23 cellular contexts compared by ENCODE assay signal in the genomic region with DNA sequence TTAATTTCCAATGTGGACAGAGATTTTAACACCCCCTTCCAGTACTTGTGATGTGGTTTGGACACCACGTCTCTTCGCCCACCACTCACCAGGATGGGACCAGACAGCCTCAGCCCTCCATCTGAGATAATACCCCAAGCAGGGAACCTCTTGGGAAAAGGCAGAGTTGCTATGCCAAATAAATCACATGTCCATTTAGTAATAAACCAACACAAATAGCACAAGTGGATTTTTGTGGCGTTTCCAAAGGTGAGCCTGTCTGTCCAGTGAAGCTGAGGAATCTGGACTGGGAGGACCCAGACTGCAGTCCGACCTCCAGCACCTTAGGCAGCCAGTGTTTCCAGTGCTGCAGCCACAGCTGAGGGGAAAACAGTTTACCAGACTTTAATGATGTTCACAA. TPM values are rescaled to one million over a fixed set of nuclear protein-coding genes. Genes with fewer than 3 reads are reported as not detected.
DNase-seq lines count a peak whose midpoint lies in the region; ATAC-seq and TF ChIP-seq lines count a peak whose summit lies in the region.
"Had no signal": no experiment of that assay in that cellular context is flagged by ENCODE, and none has a peak within 500 bp of the region (broad histone marks: within the 10 kb centered on the region; RNA-seq: fewer than 3 reads in every experiment).

No MANE protein-coding gene starts in this region.

- dilution Hi-C loops in mammary epithelial cell (cut with HindIII; ENCODE audit: low sequenced_read_pairs) = no loop called here

- H3K9ac ChIP-seq in mammary epithelial cell (ENCODE audit: insufficient read depth, low read length) (no peak overlapping the region), mesendoderm (ENCODE audit: low read length) (no peak overlapping the region), neural progenitor cell (no peak overlapping the region)

- H3K27me3 ChIP-seq in mammary epithelial cell (ENCODE audit: insufficient read depth, low read length) (no peaks in the 10 kb centered on the region), lower lobe of right lung (ENCODE audit: low read depth) (peaks cover 7% of the 10 kb centered on the region), mesendoderm (ENCODE audit: insufficient read depth, low read length, poor library complexity) (no peaks in the 10 kb centered on the region), neural progenitor cell (no peaks in the 10 kb centered on the region)
- H3K27me3 ChIP-seq: brain microvascular endothelial cell, testis had no signal

- H3K79me1 ChIP-seq in mesendoderm (ENCODE audit: low read length) = no peaks in the 10 kb centered on the region

- H2BK15ac ChIP-seq in mesendoderm (replicated peaks; ENCODE audit: low read depth) = no peak overlapping the region

- peak; percentile 36 for DNase-seq in activated CD8-positive, alpha-beta memory T cell treated with anti-CD3 and anti-CD28 coated beads, Interleukin-2, amount 10 ng/mL, durations not matched to agents 7 days and 5 days
- no peak for DNase-seq in activated CD8-positive, alpha-beta memory T cell treated with anti-CD3 and anti-CD28 coated beads, Interleukin-2, amount 50 U/mL, for 48 hours
- no peak for DNase-seq in mammary epithelial cell
- no peak for DNase-seq in lower lobe of right lung
- DNase-seq in endothelial cell (ENCODE audit: low spot score) = no peak
- DNase-seq in activated T-cell treated with anti-CD3 and anti-CD28 coated beads, Interleukin-2, amount 50 U/mL, for 1 hour = no peak
- DNase-seq in mesendoderm = no peak
- no peak for DNase-seq in neural progenitor cell (ENCODE audit: low spot score)
- DNase-seq: activated CD4-positive, alpha-beta T cell treated with anti-CD3 and anti-CD28 coated beads, Interleukin-2, amount 50 U/mL, for 1 hour; activated gamma-delta T cell; activated naive CD8-positive, alpha-beta T cell treated with anti-CD3 and anti-CD28 coated beads, Interleukin-2, amount 50 U/mL, for 24 hours; activated T-cell treated with anti-CD3 and anti-CD28 coated beads for 4 hours; KG1; left ventricle myocardium inferior; NCI-H146; small intestine; stimulated activated naive B cell treated with anti-CD40 and anti-IgM and Interleukin-4, amounts not matched to agents 10 μg/mL and 1 μg/mL and 100 μg/mL, for 72 hours; testis; WERI-Rb-1 had no signal

- H3K23ac ChIP-seq in mesendoderm (ENCODE audit: low read length) = no peak overlapping the region

- in situ Hi-C loops in mammary epithelial cell (cut with MboI; ENCODE audit: low sequenced_read_pairs in 2 of 2) = no loop called here

- H3K9me3 ChIP-seq in mammary epithelial cell (replicated peaks; ENCODE audit: insufficient read depth, low read length) = no peaks in the 10 kb centered on the region
- no peaks in the 10 kb centered on the region for H3K9me3 ChIP-seq in lower lobe of right lung
- H3K9me3 ChIP-seq in neural progenitor cell (ENCODE audit: low read depth) = no peaks in the 10 kb centered on the region
- H3K9me3 ChIP-seq: left ventricle myocardium inferior, prostate gland, testis had no signal

- H3K4me1 Mint-ChIP-seq in activated CD8-positive, alpha-beta memory T cell treated with anti-CD3 and anti-CD28 coated beads, Interleukin-2, amount 10 ng/mL, durations not matched to agents 7 days and 5 days = no peaks in the 10 kb centered on the region
- H3K4me1 Mint-ChIP-seq in endothelial cell (ENCODE audit: unreplicated experiment) = no peaks in the 10 kb centered on the region
- no peaks in the 10 kb centered on the region for H3K4me1 Mint-ChIP-seq in neural progenitor cell
- H3K4me1 Mint-ChIP-seq: activated naive CD8-positive, alpha-beta T cell treated with anti-CD3 and anti-CD28 coated beads, Interleukin-2, amount 50 U/mL, for 24 hours; stimulated activated naive B cell treated with anti-CD40 and anti-IgM and Interleukin-4, amounts not matched to agents 10 μg/mL and 1 μg/mL and 100 μg/mL, for 72 hours had no signal

- no peak overlapping the region for H3K18ac ChIP-seq in mesendoderm (ENCODE audit: low read length)

- TF ChIP-seq CTCF in mammary epithelial cell (conservative IDR thresholded peaks at IDR 0.05 in 1 of 2, IDR thresholded peaks at IDR 0.05 in 1 of 2; ENCODE audit: extremely low read depth in 1 of 2, insufficient read depth in 1 of 2, low read depth in 1 of 2, low read length in 2 of 2) = no peak
- TF ChIP-seq CTCF in lower lobe of right lung (IDR thresholded peaks at IDR 0.05) = no peak
- no peak for TF ChIP-seq CTCF in endothelial cell (IDR thresholded peaks at IDR 0.05; ENCODE audit: unreplicated experiment)
- TF ChIP-seq CTCF in neural progenitor cell (IDR thresholded peaks at IDR 0.05) = no peak

- 100% methylated on average over 4 of the region's 4 CpGs for WGBS in mammary epithelial cell (ENCODE audit: low coverage, missing lambda C conversion rate)
- WGBS in mesendoderm (ENCODE audit: extremely low coverage, insufficient coverage, low lambda C conversion rate) = no CpG with 5 or more reads among the region's 4 CpGs

- H3K4me1 ChIP-seq in mammary epithelial cell (ENCODE audit: insufficient read depth, low read length) (peaks cover 30% of the 10 kb centered on the region), lower lobe of right lung (peaks cover 14% of the 10 kb centered on the region), mesendoderm (ENCODE audit: control insufficient read depth, low read depth, low read length) (no peaks in the 10 kb centered on the region), neural progenitor cell (no peaks in the 10 kb centered on the region)
- H3K4me1 ChIP-seq: prostate gland, testis had no signal

- no peak overlapping the region for H3K4me3 Mint-ChIP-seq in activated CD8-positive, alpha-beta memory T cell treated with anti-CD3 and anti-CD28 coated beads, Interleukin-2, amount 10 ng/mL, durations not matched to agents 7 days and 5 days
- H3K4me3 Mint-ChIP-seq in endothelial cell (ENCODE audit: unreplicated experiment) (no peak overlapping the region), neural progenitor cell (no peak overlapping the region)
- H3K4me3 Mint-ChIP-seq: activated naive CD8-positive, alpha-beta T cell treated with anti-CD3 and anti-CD28 coated beads, Interleukin-2, amount 50 U/mL, for 24 hours; stimulated activated naive B cell treated with anti-CD40 and anti-IgM and Interleukin-4, amounts not matched to agents 10 μg/mL and 1 μg/mL and 100 μg/mL, for 72 hours; T-helper 2 cell treated with Interferon-gamma antibody and Interleukin-4, amounts not matched to agents 5 μg/mL and 100 μg/mL, for 36 hours had no signal

- no peak overlapping the region for H2BK120ac ChIP-seq in mesendoderm (ENCODE audit: low read depth, low read length)

- intact Hi-C loops in mammary epithelial cell (cut with micrococcal nuclease) = loop anchor here (2.0 kb wide), 3 partner anchors 35 to 81 kb away; no protein-coding TSS in a partner anchor
- intact Hi-C loops in lower lobe of right lung (cut with DNase I) = no loop called here

- H3K4me2 ChIP-seq in mammary epithelial cell (ENCODE audit: insufficient read depth, low read depth, low read length) (no peak overlapping the region), mesendoderm (ENCODE audit: low read length) (no peak overlapping the region), neural progenitor cell (no peak overlapping the region)

- no peak overlapping the region for H2AFZ ChIP-seq in mammary epithelial cell (ENCODE audit: low read depth, low read length)
- no peak overlapping the region for H2AFZ ChIP-seq in neural progenitor cell (replicated peaks)

- H3K4ac ChIP-seq in mesendoderm (ENCODE audit: low read depth, low read length) = no peak overlapping the region

- H3K56ac ChIP-seq in mesendoderm (ENCODE audit: low read length) = no peak overlapping the region

- H3K9me3 Mint-ChIP-seq in activated CD8-positive, alpha-beta memory T cell treated with anti-CD3 and anti-CD28 coated beads, Interleukin-2, amount 10 ng/mL, durations not matched to agents 7 days and 5 days (ENCODE audit: low read depth) = no peaks in the 10 kb centered on the region
- H3K9me3 Mint-ChIP-seq in endothelial cell (ENCODE audit: unreplicated experiment) (no peaks in the 10 kb centered on the region), neural progenitor cell (peaks cover 18% of the 10 kb centered on the region)
- H3K9me3 Mint-ChIP-seq: activated naive CD8-positive, alpha-beta T cell treated with anti-CD3 and anti-CD28 coated beads, Interleukin-2, amount 50 U/mL, for 24 hours; T-helper 2 cell treated with Interferon-gamma antibody and Interleukin-4, amounts not matched to agents 5 μg/mL and 100 μg/mL, for 36 hours had no signal

- no peak overlapping the region for H3K4me3 ChIP-seq in mammary epithelial cell (replicated peaks in 1 of 3; ENCODE audit: insufficient read depth in 1 of 3, low read depth in 2 of 3, low read length in 3 of 3)
- no peak overlapping the region for H3K4me3 ChIP-seq in lower lobe of right lung
- H3K4me3 ChIP-seq in mesendoderm (ENCODE audit: low read length) = no peak overlapping the region
- H3K4me3 ChIP-seq in neural progenitor cell = no peak overlapping the region
- H3K4me3 ChIP-seq: coronary artery, left ventricle myocardium inferior, prostate gland, testis had no signal

- H3K27me3 Mint-ChIP-seq in activated CD8-positive, alpha-beta memory T cell treated with anti-CD3 and anti-CD28 coated beads, Interleukin-2, amount 10 ng/mL, durations not matched to agents 7 days and 5 days = peaks cover 43% of the 10 kb centered on the region
- H3K27me3 Mint-ChIP-seq in endothelial cell (ENCODE audit: unreplicated experiment) = peaks cover 1% of the 10 kb centered on the region
- H3K27me3 Mint-ChIP-seq in neural progenitor cell (ENCODE audit: insufficient read depth, low read depth) = peaks cover 4% of the 10 kb centered on the region

- ATAC-seq in activated CD8-positive, alpha-beta memory T cell treated with anti-CD3 and anti-CD28 coated beads, Interleukin-2, amount 10 ng/mL, durations not matched to agents 7 days and 5 days = no peak
- peak; percentile 59 to 81 for ATAC-seq in lower lobe of right lung
- ATAC-seq: activated naive CD8-positive, alpha-beta T cell treated with anti-CD3 and anti-CD28 coated beads, Interleukin-2, amount 50 U/mL, for 24 hours; stimulated activated naive B cell treated with anti-CD40 and anti-IgM and Interleukin-4, amounts not matched to agents 10 μg/mL and 1 μg/mL and 100 μg/mL, for 72 hours had no signal

- H3K27ac ChIP-seq in mammary epithelial cell (ENCODE audit: insufficient read depth, low read depth, low read length) = peak overlapping the region; percentile 87
- H3K27ac ChIP-seq in lower lobe of right lung = peak overlapping the region; percentile 27
- H3K27ac ChIP-seq in mesendoderm (ENCODE audit: low read depth, low read length) = no peak overlapping the region
- no peak overlapping the region for H3K27ac ChIP-seq in neural progenitor cell
- H3K27ac ChIP-seq: coronary artery, left ventricle myocardium inferior, prostate gland, testis, WERI-Rb-1 had no signal

- H2BK5ac ChIP-seq in mesendoderm (ENCODE audit: low read length) = no peak overlapping the region

- CTCF ChIA-PET in activated CD8-positive, alpha-beta memory T cell treated with anti-CD3 and anti-CD28 coated beads, Interleukin-2, amount 10 ng/mL, durations not matched to agents 7 days and 5 days (lab: Charles Lee) = no interaction called here
- CTCF ChIA-PET in mammary epithelial cell (lab: Charles Lee; ENCODE audit: low non-redundant PET) = no interaction called here

- H3K79me2 ChIP-seq in mammary epithelial cell (ENCODE audit: insufficient read depth, low read length) = no peaks in the 10 kb centered on the region
- no peaks in the 10 kb centered on the region for H3K79me2 ChIP-seq in mesendoderm (ENCODE audit: control insufficient read depth, insufficient read depth, low read length)
- H3K79me2 ChIP-seq in neural progenitor cell (ENCODE audit: low read depth) = no peaks in the 10 kb centered on the region

- H3F3A ChIP-seq in neural progenitor cell (ENCODE audit: low read depth) = no peaks in the 10 kb centered on the region

- H2AK5ac ChIP-seq in mesendoderm (ENCODE audit: low read length) = no peak overlapping the region

- H4K5ac ChIP-seq in mesendoderm (ENCODE audit: low read length) = no peak overlapping the region

- H3K36me3 Mint-ChIP-seq in activated CD8-positive, alpha-beta memory T cell treated with anti-CD3 and anti-CD28 coated beads, Interleukin-2, amount 10 ng/mL, durations not matched to agents 7 days and 5 days = no peaks in the 10 kb centered on the region
- peaks cover 12% of the 10 kb centered on the region for H3K36me3 Mint-ChIP-seq in endothelial cell (ENCODE audit: low read depth, unreplicated experiment)
- no peaks in the 10 kb centered on the region for H3K36me3 Mint-ChIP-seq in neural progenitor cell
- H3K36me3 Mint-ChIP-seq: stimulated activated naive B cell treated with anti-CD40 and anti-IgM and Interleukin-4, amounts not matched to agents 10 μg/mL and 1 μg/mL and 100 μg/mL, for 72 hours had no signal

- H3K36me3 ChIP-seq in mammary epithelial cell (ENCODE audit: insufficient read depth, low read length) (no peaks in the 10 kb centered on the region), lower lobe of right lung (no peaks in the 10 kb centered on the region), mesendoderm (ENCODE audit: control insufficient read depth, insufficient read depth, low read length) (no peaks in the 10 kb centered on the region), neural progenitor cell (no peaks in the 10 kb centered on the region)
- H3K36me3 ChIP-seq: brain microvascular endothelial cell, left ventricle myocardium inferior, prostate gland, WERI-Rb-1 had no signal

- no peak overlapping the region for H3K27ac Mint-ChIP-seq in activated CD8-positive, alpha-beta memory T cell treated with anti-CD3 and anti-CD28 coated beads, Interleukin-2, amount 10 ng/mL, durations not matched to agents 7 days and 5 days
- H3K27ac Mint-ChIP-seq in endothelial cell (ENCODE audit: unreplicated experiment) (no peak overlapping the region), neural progenitor cell (no peak overlapping the region)
- H3K27ac Mint-ChIP-seq: activated naive CD8-positive, alpha-beta T cell treated with anti-CD3 and anti-CD28 coated beads, Interleukin-2, amount 50 U/mL, for 24 hours; stimulated activated naive B cell treated with anti-CD40 and anti-IgM and Interleukin-4, amounts not matched to agents 10 μg/mL and 1 μg/mL and 100 μg/mL, for 72 hours; T-helper 2 cell treated with Interferon-gamma antibody and Interleukin-4, amounts not matched to agents 5 μg/mL and 100 μg/mL, for 36 hours had no signal

- H4K8ac ChIP-seq in mesendoderm (ENCODE audit: low read depth, low read length) = no peak overlapping the region

- H4K20me1 ChIP-seq in mammary epithelial cell (ENCODE audit: insufficient read depth, low read length) = no peaks in the 10 kb centered on the region
- no peaks in the 10 kb centered on the region for H4K20me1 ChIP-seq in neural progenitor cell (ENCODE audit: low read depth)

- no TSS peak for BruUV-seq in mammary epithelial cell (replicated peaks; lab: Mats Ljungman, UMichigan)

RNA-seq across cellular contexts. Expression of a gene that starts 34.1 kb away (rescaled TPM):
- under 1 TPM; 0.15 to 0.23 TPM for total RNA-seq in activated CD8-positive, alpha-beta memory T cell treated with anti-CD3 and anti-CD28 coated beads, Interleukin-2, amount 10 ng/mL, durations not matched to agents 7 days and 5 days
- total RNA-seq in mammary epithelial cell = 100 to 1,000 TPM; 221 to 311 TPM
- polyA plus RNA-seq in mammary epithelial cell = 196 TPM
- 53.3 TPM for polyA minus RNA-seq in mammary epithelial cell
- total RNA-seq in lower lobe of right lung = 111 TPM
- total RNA-seq in endothelial cell (ENCODE audit: unreplicated experiment) = 19.8 TPM
- 3.6 TPM for polyA plus RNA-seq in mesendoderm (2013, experiment 1 of 2)
- 3.8 TPM for polyA plus RNA-seq in mesendoderm (2013, experiment 2 of 2)
- total RNA-seq in neural progenitor cell (ENCODE audit: low replicate concordance) = 12.8 and 31.7 TPM in 2 replicates

Comparison
In these comparisons a context has a peak if more than half of its experiments do, and no peak if none do; other contexts are left out.
1. H3K27ac ChIP-seq: peak in mammary epithelial cell (single experiment) and lower lobe of right lung (single experiment); none in mesendoderm (single experiment) and neural progenitor cell (single experiment).
2. RNA of a gene that starts 34.1 kb away (total RNA-seq): 221 to 311 TPM in mammary epithelial cell, 111 TPM in lower lobe of right lung (single experiment), 19.8 TPM in endothelial cell (single experiment) and 12.8 to 31.7 TPM in neural progenitor cell; 0.15 to 0.23 TPM in activated CD8-positive, alpha-beta memory T cell treated with anti-CD3 and anti-CD28 coated beads, Interleukin-2, amount 10 ng/mL, durations not matched to agents 7 days and 5 days; every median in the first group is over 10 times any median in the second.